Comparison of ENCODE assay signal across 19 cellular contexts in the genomic region with DNA sequence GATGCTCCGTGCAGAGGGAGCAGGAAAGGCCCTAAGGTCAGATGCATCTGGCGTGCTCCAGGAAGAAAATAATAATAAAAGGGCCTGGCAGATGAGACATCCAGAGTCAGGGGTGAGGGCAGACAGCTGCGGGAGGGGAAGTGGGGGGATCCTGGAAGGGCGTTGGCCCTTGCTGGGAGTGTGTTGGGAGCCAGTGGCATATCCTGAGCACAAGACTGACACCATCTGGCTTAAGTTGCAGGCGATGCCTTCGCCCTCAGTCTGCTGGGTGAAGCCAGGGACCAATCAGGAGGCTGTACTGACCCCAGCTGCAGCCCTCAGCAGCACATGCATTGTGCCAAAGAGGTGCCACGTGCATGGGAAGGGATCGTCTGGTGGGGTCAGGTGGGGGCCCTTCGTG. TPM values are rescaled to one million over a fixed set of nuclear protein-coding genes. Genes with fewer than 3 reads are reported as not detected.
A peak's percentile ranks its signal among the peaks of the same experiment; 100 is the strongest.
DNase-seq lines count a peak whose midpoint lies in the region; ATAC-seq, FAIRE-seq and TF ChIP-seq lines count a peak whose summit lies in the region.
"Had no signal": no experiment of that assay in that cellular context is flagged by ENCODE, and none has a peak within 500 bp of the region (broad histone marks: within the 10 kb centered on the region; RNA-seq: fewer than 3 reads in every experiment).

No MANE protein-coding gene starts in this region.

- H3K79me1 ChIP-seq in H1 (ENCODE audit: low read depth, low read length) = no peaks in the 10 kb centered on the region

- CTCF ChIA-PET in H1 (lab: Charles Lee; ENCODE audit: partially characterized antibody) = interaction anchor here (0.6 to 1.6 kb wide), 11 partner anchors 9 to 304 kb away, joined by 3 to 4 read pairs (median 4); no protein-coding TSS in a partner anchor

- H3K4me1 ChIP-seq in OCI-LY3 (ENCODE audit: low read length) (peaks cover 34% of the 10 kb centered on the region), H1 (replicated peaks in 1 of 4; ENCODE audit: control insufficient read depth in 3 of 4, insufficient read depth in 4 of 4, low read length in 3 of 4) (peaks cover 3 to 6% (median 3%) of the 10 kb centered on the region in 4 experiments; a peak in 6 of 7 replicates), psoas muscle (no peaks in the 10 kb centered on the region)
- H3K4me1 ChIP-seq: Caco-2 had no signal

- H3K36me3 Mint-ChIP-seq in naive thymus-derived CD8-positive, alpha-beta T cell = no peaks in the 10 kb centered on the region

- H4K5ac ChIP-seq in H1 (ENCODE audit: insufficient read length, low read depth, low read length) = no peak overlapping the region

- H3K56ac ChIP-seq in H1 (replicated peaks; ENCODE audit: insufficient read length, low read depth, low read length) = no peak overlapping the region

- intact Hi-C loops in psoas muscle (cut with DNase I) = loop anchor here (10.0 kb wide), 1 partner anchor 286 kb away; a partner anchor contains a TSS

- H2BK12ac ChIP-seq in H1 (ENCODE audit: low read depth, low read length) = no peak overlapping the region

- H2AFZ ChIP-seq in OCI-LY3 (ENCODE audit: low read depth, low read length) (no peak overlapping the region), H1 (ENCODE audit: low read length) (no peak overlapping the region)

- TF ChIP-seq POLR2A in H1 (IDR thresholded peaks at IDR 0.05; ENCODE audit: control extremely low read depth in 1 of 2, low read depth in 2 of 2, low read length in 2 of 2) = no peak

- no peak for FAIRE-seq in H1 (lab: Jason Lieb, UNC)

- no peaks in the 10 kb centered on the region for H4K20me1 ChIP-seq in OCI-LY3 (ENCODE audit: insufficient read depth, low read length)
- no peaks in the 10 kb centered on the region for H4K20me1 ChIP-seq in H1 (replicated peaks in 1 of 2; ENCODE audit: control insufficient read depth in 1 of 2, insufficient read depth in 2 of 2, low read length in 2 of 2)

- H2BK20ac ChIP-seq in H1 (ENCODE audit: low read length) = no peak overlapping the region

- H3K27ac ChIP-seq in OCI-LY3 (ENCODE audit: low read length) (no peak overlapping the region), H1 (ENCODE audit: low read depth, low read length) (no peak overlapping the region), psoas muscle (no peak overlapping the region)

- 52% methylated on average over 9 of the region's 9 CpGs; no CpG with 5 or more reads in 1 of the 2 experiments for WGBS in H1 (ENCODE audit: extremely low coverage in 1 of 2, insufficient coverage in 1 of 2, insufficient read length in 1 of 2, insufficient replicate concordance in 2 of 2, low coverage in 1 of 2, low lambda C conversion rate in 2 of 2, missing lambda C conversion rate in 1 of 2), 2 experiments
- 11 to 15% (median 13%) methylated on average over 9 of the region's 9 CpGs for WGBS in psoas muscle, 3 donors

- peaks cover 20 to 52% (median 42%) of the 10 kb centered on the region in 5 donors for H3K27me3 Mint-ChIP-seq in naive thymus-derived CD8-positive, alpha-beta T cell

- no peaks in the 10 kb centered on the region for H3K27me3 ChIP-seq in OCI-LY3 (ENCODE audit: low read depth, low read length)
- no peaks in the 10 kb centered on the region for H3K27me3 ChIP-seq in H1 (replicated peaks in 1 of 4; ENCODE audit: control insufficient read depth in 3 of 4, extremely low read depth in 1 of 4, insufficient read depth in 3 of 4, low read length in 3 of 4)
- H3K27me3 ChIP-seq in psoas muscle (ENCODE audit: insufficient read depth in 3 of 3, low read length in 2 of 3) = peaks cover 0 to 43% (median 7%) of the 10 kb centered on the region in 3 donors

- no peaks in the 10 kb centered on the region for H3K79me2 ChIP-seq in OCI-LY3 (ENCODE audit: low read length)
- H3K79me2 ChIP-seq in H1 (ENCODE audit: control insufficient read depth in 1 of 2, insufficient read depth in 2 of 2, low read length in 2 of 2) = no peaks in the 10 kb centered on the region

- peaks cover 0 to 6% (median 3%) of the 10 kb centered on the region in 4 donors for H3K4me1 Mint-ChIP-seq in naive thymus-derived CD8-positive, alpha-beta T cell
- H3K4me1 Mint-ChIP-seq: activated B cell treated with CpG ODN at 0.5 μM for 24 hours had no signal

- H3K36me3 ChIP-seq in OCI-LY3 (replicated peaks; ENCODE audit: low read depth, low read length) (no peaks in the 10 kb centered on the region), H1 (ENCODE audit: control insufficient read depth in 2 of 4, insufficient read depth in 4 of 4, low read length in 3 of 4) (no peaks in the 10 kb centered on the region), psoas muscle (ENCODE audit: insufficient read depth in 1 of 2, low read depth in 1 of 2) (no peaks in the 10 kb centered on the region)

- H3K4me2 ChIP-seq in OCI-LY3 (ENCODE audit: low read length) (peak overlapping the region; percentile 68), H1 (ENCODE audit: insufficient read depth in 1 of 2, low read depth in 2 of 2, low read length in 2 of 2) (no peak overlapping the region)

- peak; percentile 26 for TF ChIP-seq CTCF in OCI-LY3 (IDR thresholded peaks at IDR 0.05; ENCODE audit: low read depth, low read length)
- peak in 2 of 3 experiments; percentile 27 to 36; a peak in 2 of 4 replicates for TF ChIP-seq CTCF in H1 (IDR thresholded peaks at IDR 0.05; ENCODE audit: control extremely low read depth in 1 of 3, insufficient read depth in 1 of 3, low read depth in 1 of 3, low read length in 3 of 3)
- no peak for TF ChIP-seq CTCF in psoas muscle (IDR thresholded peaks at IDR 0.05)

- H2AK5ac ChIP-seq in H1 (ENCODE audit: low read depth, low read length) = no peak overlapping the region

- H3K4ac ChIP-seq in H1 (replicated peaks; ENCODE audit: insufficient read length, low read depth, low read length) = no peak overlapping the region

- no peak overlapping the region for H4K91ac ChIP-seq in H1 (replicated peaks; ENCODE audit: insufficient read length, low read length)

- H3K9me3 ChIP-seq in OCI-LY3 (ENCODE audit: insufficient read depth, low read length) (no peaks in the 10 kb centered on the region), H1 (ENCODE audit: insufficient read depth in 2 of 2, low read depth in 1 of 2, low read length in 1 of 2) (no peaks in the 10 kb centered on the region), psoas muscle (no peaks in the 10 kb centered on the region)
- H3K9me3 ChIP-seq: Caco-2, mucosa of descending colon had no signal

- POLR2A ChIA-PET in H1 (lab: Charles Lee; ENCODE audit: partially characterized antibody) = interaction anchor here (0.6 kb wide), 1 partner anchor 51 kb away, joined by 4 read pairs; no protein-coding TSS in a partner anchor
- POLR2A ChIA-PET in naive thymus-derived CD8-positive, alpha-beta T cell (lab: Charles Lee) = no interaction called here

- no peaks in the 10 kb centered on the region for H3K23me2 ChIP-seq in H1 (ENCODE audit: low read depth, low read length)

- ATAC-seq in GM21381 (IDR thresholded peaks at IDR 0.05; ENCODE audit: unreplicated experiment) (no peak), psoas muscle (no peak)
- ATAC-seq in naive thymus-derived CD8-positive, alpha-beta T cell = no peak
- ATAC-seq: mucosa of descending colon had no signal

- H2BK120ac ChIP-seq in H1 (replicated peaks; ENCODE audit: low read depth, low read length) = no peak overlapping the region

- H3K14ac ChIP-seq in H1 (ENCODE audit: insufficient read length) = no peak overlapping the region

- H3K23ac ChIP-seq in H1 (ENCODE audit: insufficient read length) = no peak overlapping the region

- TF ChIP-seq EP300 in H1 (IDR thresholded peaks at IDR 0.05; ENCODE audit: borderline replicate concordance in 1 of 2, low read depth in 2 of 2, low read length in 2 of 2) = no peak

- H2BK5ac ChIP-seq in H1 (ENCODE audit: low read depth, low read length) = no peak overlapping the region

- H3K4me3 ChIP-seq in OCI-LY3 (ENCODE audit: low read length) = peak overlapping the region; percentile 48
- H3K4me3 ChIP-seq in H1 (ENCODE audit: extremely low read depth in 1 of 4, insufficient read depth in 2 of 4, low read depth in 3 of 4, low read length in 4 of 4) = no peak overlapping the region
- H3K4me3 ChIP-seq in psoas muscle = no peak overlapping the region
- H3K4me3 ChIP-seq: mucosa of descending colon had no signal

- H3K27ac Mint-ChIP-seq in naive thymus-derived CD8-positive, alpha-beta T cell = no peak overlapping the region
- H3K27ac Mint-ChIP-seq: activated B cell treated with CpG ODN at 0.5 μM for 24 hours had no signal

- H2BK15ac ChIP-seq in H1 (ENCODE audit: low read length) = no peak overlapping the region

- H3K9me3 Mint-ChIP-seq in naive thymus-derived CD8-positive, alpha-beta T cell = no peaks in the 10 kb centered on the region
- H3K9me3 Mint-ChIP-seq: activated B cell treated with CpG ODN at 0.5 μM for 24 hours; central memory CD8-positive, alpha-beta T cell had no signal

- TF ChIP-seq RAD21 in H1 (IDR thresholded peaks at IDR 0.05 in 1 of 2, conservative IDR thresholded peaks at IDR 0.05 in 1 of 2; ENCODE audit: low read depth in 2 of 2, low read length in 2 of 2) = peak; percentile 50 to 52

- peak; percentile 39 for DNase-seq in AG08395 (ENCODE audit: low spot score)
- DNase-seq in GM03348 (ENCODE audit: low spot score) = peak; percentile 53
- DNase-seq in H1 (ENCODE audit: low read depth in 1 of 2, low spot score in 2 of 2) = no peak
- no peak for DNase-seq in activated CD4-positive, alpha-beta T cell treated with anti-CD3 and anti-CD28 coated beads for 48 hours
- no peak for DNase-seq in psoas muscle
- DNase-seq in naive thymus-derived CD8-positive, alpha-beta T cell = no peak
- DNase-seq: activated B cell treated with CpG ODN at 0.5 μM for 24 hours; activated effector memory CD4-positive, alpha-beta T cell treated with anti-CD3 and anti-CD28 coated beads, Interleukin-2, amount 50 U/mL, for 16 hours; Caco-2; effector CD4-positive, alpha-beta T cell; hippocampal formation; mucosa of descending colon; NCI-H1436; NCI-H226; nucleus accumbens; stimulated activated CD4-positive, alpha-beta T cell treated with anti-CD3 and anti-CD28 coated beads, Interleukin-4, amount 100 ng/mL, for 1 hour had no signal

- H3K18ac ChIP-seq in H1 (ENCODE audit: extremely low read depth, low read length) = no peak overlapping the region

- peak overlapping the region; percentile 69; the same call in 1 of the 2 replicates for H4K8ac ChIP-seq in H1 (ENCODE audit: extremely low read depth, insufficient read depth, low read length)

- no peak overlapping the region for H3K4me3 Mint-ChIP-seq in naive thymus-derived CD8-positive, alpha-beta T cell
- H3K4me3 Mint-ChIP-seq: activated B cell treated with CpG ODN at 0.5 μM for 24 hours; central memory CD8-positive, alpha-beta T cell had no signal

- peak overlapping the region; percentile 38; the same call in 1 of the 2 replicates for H3K9ac ChIP-seq in OCI-LY3 (ENCODE audit: low read length)
- H3K9ac ChIP-seq in H1 (replicated peaks in 1 of 4; ENCODE audit: extremely low read depth in 1 of 4, low read depth in 3 of 4, low read length in 3 of 4) = no peak overlapping the region

RNA-seq across cellular contexts. Expression of a gene that starts 3.8 kb away (rescaled TPM):
- not detected in 2 replicates for total RNA-seq in H1 (2021; fragmentation: NEBNext Ultra II Directional; extraction: Animal tissue kit (Norgen Biotek cat#: 25700))
- polyA plus RNA-seq in H1 (2011; rRNA removed) (not detected in 2 replicates), psoas muscle (not detected)
- polyA plus RNA-seq in H1 (2011; cell fraction: cytosol; rRNA removed) = not detected
- polyA plus RNA-seq in H1 (2011; cell fraction: nucleus; rRNA removed) = not detected
- not detected in 4 replicates for polyA plus RNA-seq in H1 (2012, experiment 1 of 2)
- polyA plus RNA-seq in H1 (2012, experiment 2 of 2) = not detected
- polyA plus RNA-seq in H1 (2013, experiment 1 of 2) = not detected
- polyA plus RNA-seq in H1 (2013, experiment 2 of 2) = not detected
- polyA minus RNA-seq in H1 (2011; rRNA and poly(A)+ RNA removed) = not detected in 2 replicates
- not detected for polyA minus RNA-seq in H1 (2011; cell fraction: cytosol; rRNA and poly(A)+ RNA removed)
- not detected for polyA minus RNA-seq in H1 (2011; cell fraction: nucleus; rRNA and poly(A)+ RNA removed)
- total RNA-seq in psoas muscle = not detected
- not detected for total RNA-seq in naive thymus-derived CD8-positive, alpha-beta T cell
- polyA plus RNA-seq in naive thymus-derived CD8-positive, alpha-beta T cell = not detected
- total RNA-seq: activated B cell treated with CpG ODN at 0.5 μM for 24 hours, Caco-2, mucosa of descending colon had no signal

RNA-seq across cellular contexts. Expression of a gene that starts 20.2 kb away (rescaled TPM):
- total RNA-seq in H1 (2021; fragmentation: NEBNext Ultra II Directional; extraction: Animal tissue kit (Norgen Biotek cat#: 25700)) = not detected in 2 replicates
- polyA plus RNA-seq in H1 (2011; rRNA removed) (not detected in 2 replicates), psoas muscle (not detected)
- polyA plus RNA-seq in H1 (2011; cell fraction: cytosol; rRNA removed) = not detected
- not detected for polyA plus RNA-seq in H1 (2011; cell fraction: nucleus; rRNA removed)
- not detected in 4 replicates for polyA plus RNA-seq in H1 (2012, experiment 1 of 2)
- not detected for polyA plus RNA-seq in H1 (2012, experiment 2 of 2)
- polyA plus RNA-seq in H1 (2013, experiment 1 of 2) = not detected
- polyA plus RNA-seq in H1 (2013, experiment 2 of 2) = not detected
- polyA minus RNA-seq in H1 (2011; rRNA and poly(A)+ RNA removed) = not detected in 2 replicates
- polyA minus RNA-seq in H1 (2011; cell fraction: cytosol; rRNA and poly(A)+ RNA removed) = not detected
- polyA minus RNA-seq in H1 (2011; cell fraction: nucleus; rRNA and poly(A)+ RNA removed) = not detected
- total RNA-seq in psoas muscle = not detected
- not detected for total RNA-seq in naive thymus-derived CD8-positive, alpha-beta T cell
- polyA plus RNA-seq in naive thymus-derived CD8-positive, alpha-beta T cell = not detected
- total RNA-seq: activated B cell treated with CpG ODN at 0.5 μM for 24 hours, Caco-2, mucosa of descending colon had no signal

RNA-seq across cellular contexts. Expression of a gene that starts 53.9 kb away (rescaled TPM):
- total RNA-seq in H1 (2021; fragmentation: NEBNext Ultra II Directional; extraction: Animal tissue kit (Norgen Biotek cat#: 25700)) = 0.44 and 0.47 TPM in 2 replicates
- polyA plus RNA-seq in H1 (2011; rRNA removed) (0.36 and 0.57 TPM in 2 replicates), psoas muscle (10 to 100 TPM; 10.4 to 37.7 (median 21.2) TPM)
- polyA plus RNA-seq in H1 (2011; cell fraction: cytosol; rRNA removed) = 0.62 TPM
- polyA plus RNA-seq in H1 (2011; cell fraction: nucleus; rRNA removed) = 0.54 TPM
- 0.35 to 1.0 TPM (median 0.45 TPM) in 4 replicates for polyA plus RNA-seq in H1 (2012, experiment 1 of 2)
- 0.55 TPM for polyA plus RNA-seq in H1 (2012, experiment 2 of 2)
- 0.53 TPM for polyA plus RNA-seq in H1 (2013, experiment 1 of 2)
- 0.28 TPM for polyA plus RNA-seq in H1 (2013, experiment 2 of 2)
- 0.05 TPM in 1 of 2 replicates, not detected in the other for polyA minus RNA-seq in H1 (2011; rRNA and poly(A)+ RNA removed)
- polyA minus RNA-seq in H1 (2011; cell fraction: cytosol; rRNA and poly(A)+ RNA removed) = not detected
- 0.60 TPM for polyA minus RNA-seq in H1 (2011; cell fraction: nucleus; rRNA and poly(A)+ RNA removed)
- 10 to 100 TPM; 18.5 to 42.6 (median 32.4) TPM for total RNA-seq in psoas muscle
- total RNA-seq in naive thymus-derived CD8-positive, alpha-beta T cell = 1 to 10 TPM; 3.7 to 4.2 TPM
- polyA plus RNA-seq in naive thymus-derived CD8-positive, alpha-beta T cell = under 1 TPM in 1 of 3 donors, not detected in 2; 0.40 TPM

Comparison
In these comparisons a context has a peak if more than half of its experiments do, and no peak if none do; other contexts are left out.
1. DNase-seq: peak in AG08395 (single experiment) and GM03348 (single experiment); none in H1 (0 of 2), activated CD4-positive, alpha-beta T cell treated with anti-CD3 and anti-CD28 coated beads for 48 hours (single experiment), psoas muscle (0 of 2) and naive thymus-derived CD8-positive, alpha-beta T cell (0 of 10).